Comparison of ENCODE assay signal across 28 cellular contexts in genomic region chr7:112905950-112906349, GRCh38.
"Had no signal": no experiment of that assay in that cellular context is flagged by ENCODE, and none has a peak within 500 bp of the region (broad histone marks: within the 10 kb centered on the region; RNA-seq: fewer than 3 reads in every experiment).

No MANE protein-coding gene starts in this region.

- H3K4me1 Mint-ChIP-seq: activated CD4-positive, alpha-beta T cell treated with anti-CD3 and anti-CD28 coated beads, Interleukin-2, amount 10 ng/mL, durations not matched to agents 7 days and 5 days; activated T-helper 17 cell treated with anti-CD3 and anti-CD28 coated beads, Interleukin-2, amount 50 U/mL, for 72 hours had no signal

- ATAC-seq: activated T-helper 17 cell treated with anti-CD3 and anti-CD28 coated beads, Interleukin-2, amount 50 U/mL, for 72 hours; Panc1; Right ventricle myocardium inferior; T-cell had no signal

- FAIRE-seq: astrocyte had no signal

- H3K27ac ChIP-seq: colonic mucosa, SK-N-MC, VCaP had no signal

- H3K27ac Mint-ChIP-seq: activated CD4-positive, alpha-beta memory T cell treated with anti-CD3 and anti-CD28 coated beads for 36 hours; activated CD4-positive, alpha-beta T cell treated with anti-CD3 and anti-CD28 coated beads, Interleukin-2, amount 10 ng/mL, durations not matched to agents 7 days and 5 days; activated naive CD4-positive, alpha-beta T cell treated with anti-CD3 and anti-CD28 coated beads for 36 hours; activated naive CD8-positive, alpha-beta T cell; activated T-helper 17 cell treated with anti-CD3 and anti-CD28 coated beads, Interleukin-2, amount 50 U/mL, for 72 hours; brain; T-cell had no signal

- H3K27me3 Mint-ChIP-seq: activated CD4-positive, alpha-beta memory T cell treated with anti-CD3 and anti-CD28 coated beads for 36 hours; activated CD4-positive, alpha-beta T cell treated with anti-CD3 and anti-CD28 coated beads, Interleukin-2, amount 10 ng/mL, durations not matched to agents 7 days and 5 days; activated naive CD8-positive, alpha-beta T cell; activated T-helper 17 cell treated with anti-CD3 and anti-CD28 coated beads, Interleukin-2, amount 50 U/mL, for 72 hours; brain; T-cell had no signal

- H3K9me3 ChIP-seq: colonic mucosa had no signal

- H3K36me3 ChIP-seq: colonic mucosa had no signal

- H3K4me1 ChIP-seq: colonic mucosa had no signal

- H3K27me3 ChIP-seq: colonic mucosa had no signal

- H3K4me3 ChIP-seq: colonic mucosa, SK-N-MC had no signal

- DNase-seq: activated CD4-positive, alpha-beta memory T cell treated with anti-CD3 and anti-CD28 coated beads for 36 hours; activated CD4-positive, alpha-beta T cell treated with anti-CD3 and anti-CD28 coated beads, Interleukin-2, amount 10 ng/mL, durations not matched to agents 7 days and 5 days; activated CD4-positive, CD25-positive, alpha-beta regulatory T cell; activated CD8-positive, alpha-beta memory T cell treated with anti-CD3 and anti-CD28 coated beads for 24 hours; activated gamma-delta T cell; activated naive CD4-positive, alpha-beta T cell treated with anti-CD3 and anti-CD28 coated beads for 36 hours; activated T-cell treated with anti-CD3 and anti-CD28 coated beads, Interleukin-2, amount 50 U/mL, for 48 hours; amygdala; colonic mucosa; NCI-H1092; NCI-H2029; NCI-H345; NCI-H510A; NCI-H526 treated with DMSO at 0.1 percent for 48 hours; NCI-H82; OCI-M1; RPMI8226; T-cell; T-helper 2 cell; T1000 had no signal

- H3K4me3 Mint-ChIP-seq: activated CD4-positive, alpha-beta memory T cell treated with anti-CD3 and anti-CD28 coated beads for 36 hours; activated CD4-positive, alpha-beta T cell treated with anti-CD3 and anti-CD28 coated beads, Interleukin-2, amount 10 ng/mL, durations not matched to agents 7 days and 5 days; activated naive CD4-positive, alpha-beta T cell treated with anti-CD3 and anti-CD28 coated beads for 36 hours; activated naive CD8-positive, alpha-beta T cell; activated T-helper 17 cell treated with anti-CD3 and anti-CD28 coated beads, Interleukin-2, amount 50 U/mL, for 72 hours; brain; T-cell had no signal
